Comparison of ENCODE assay signal across 1 cellular context in the genomic region with DNA sequence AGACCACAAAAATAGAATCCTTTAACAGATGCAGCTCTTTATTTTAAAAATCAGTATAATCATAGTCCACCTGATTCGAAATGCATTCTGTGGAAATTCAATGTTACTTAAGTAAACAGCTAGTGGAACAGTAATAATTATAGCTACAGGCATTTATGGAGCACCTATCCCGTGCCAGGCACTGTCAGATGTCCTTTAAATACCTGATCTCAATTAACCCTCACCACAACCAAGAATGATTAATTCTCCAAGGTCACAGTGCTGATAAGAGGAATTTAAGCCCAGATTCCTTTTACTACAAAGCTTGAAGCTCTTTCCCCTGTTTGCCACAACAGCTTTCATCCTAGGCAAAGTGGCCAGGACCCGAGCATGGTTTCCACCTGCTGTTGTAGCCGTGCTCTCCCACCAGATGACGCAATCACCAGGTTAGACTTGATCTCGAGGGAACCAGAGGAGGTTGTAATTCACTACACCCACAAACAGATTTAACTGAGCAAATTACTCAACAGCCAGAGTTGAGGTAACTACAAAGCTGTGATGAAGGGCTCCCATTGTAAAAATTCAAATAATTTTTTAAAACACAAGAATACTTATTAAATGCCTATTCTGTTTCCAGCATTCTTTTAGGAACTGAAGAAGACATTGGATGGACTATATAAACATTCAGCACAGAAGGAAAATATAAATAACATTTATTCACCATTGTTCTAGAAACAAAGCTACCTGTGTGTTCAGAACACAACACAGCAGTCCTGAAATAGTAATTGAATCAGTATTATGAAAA.
TF ChIP-seq lines count a peak whose summit lies in the region.

No MANE protein-coding gene starts in this region.

TF ChIP-seq in H1, 55 proteins besides CTCF, POLR2A, EP300 and RAD21:
- TF ChIP-seq CEBPB (IDR thresholded peaks at IDR 0.05; ENCODE audit: low read depth, low read length) (peak; percentile 99), CREB1 (IDR thresholded peaks at IDR 0.05) (peak; percentile 19; the same call in 1 of the 2 replicates), JUND (IDR thresholded peaks at IDR 0.05; ENCODE audit: low read length) (peak; percentile 91), TCF12 (IDR thresholded peaks at IDR 0.05; ENCODE audit: low read depth, low read length) (no peak), RNF2 (IDR thresholded peaks at IDR 0.05; ENCODE audit: borderline replicate concordance, low read depth, low read length, missing control alignments, poor library complexity, severe bottlenecking) (no peak)
- TF ChIP-seq, protein P1, sequence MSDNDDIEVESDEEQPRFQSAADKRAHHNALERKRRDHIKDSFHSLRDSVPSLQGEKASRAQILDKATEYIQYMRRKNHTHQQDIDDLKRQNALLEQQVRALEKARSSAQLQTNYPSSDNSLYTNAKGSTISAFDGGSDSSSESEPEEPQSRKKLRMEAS (IDR thresholded peaks at IDR 0.05): 0 out of 2 replicates have a peak, but pooled peaks have one; percentile 52
- TF ChIP-seq, protein P2, sequence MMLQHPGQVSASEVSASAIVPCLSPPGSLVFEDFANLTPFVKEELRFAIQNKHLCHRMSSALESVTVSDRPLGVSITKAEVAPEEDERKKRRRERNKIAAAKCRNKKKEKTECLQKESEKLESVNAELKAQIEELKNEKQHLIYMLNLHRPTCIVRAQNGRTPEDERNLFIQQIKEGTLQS (IDR thresholded peaks at IDR 0.05; ENCODE audit: insufficient read depth, low read depth, low read length): peak; percentile 80; the same call in 1 of the 2 replicates
